ENCODE assay signal across 12 cellular contexts in the genomic region with DNA sequence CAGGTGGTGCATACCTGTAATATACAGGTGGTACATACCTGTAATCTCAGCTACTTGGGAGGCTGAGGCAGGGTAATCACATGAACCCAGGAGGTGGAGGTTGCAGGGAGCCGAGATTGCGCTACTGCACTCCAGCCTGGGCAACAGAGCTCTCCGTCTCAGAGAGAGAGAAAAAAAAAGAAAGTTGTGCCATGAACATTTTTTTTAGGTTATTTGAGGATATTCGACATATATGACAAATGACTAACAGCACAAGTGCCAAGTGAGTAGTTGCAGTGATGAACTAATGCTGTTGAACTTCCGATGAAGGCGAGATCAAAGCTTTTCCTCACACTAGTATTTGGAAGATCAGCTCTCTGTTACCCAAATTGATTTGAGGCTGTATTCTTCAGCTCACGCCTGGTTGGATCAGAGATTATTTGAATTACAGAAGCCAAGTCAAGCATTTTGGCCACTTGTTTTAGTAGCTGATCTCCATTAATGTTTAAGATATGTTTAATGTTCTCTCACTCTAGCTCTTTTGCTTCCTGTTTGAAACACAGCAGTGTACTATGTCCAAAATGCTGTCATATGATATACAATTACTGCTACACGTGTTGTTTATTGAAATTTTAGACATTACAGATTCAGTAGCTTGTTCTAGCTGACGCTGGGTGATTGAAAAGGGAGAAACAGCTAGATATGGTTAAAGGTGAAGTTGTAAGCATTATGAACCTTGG. TPM values are rescaled to one million over a fixed set of nuclear protein-coding genes. Genes with fewer than 3 reads are reported as not detected.
A peak's percentile ranks its signal among the peaks of the same experiment; 100 is the strongest.
DNase-seq lines count a peak whose midpoint lies in the region; ATAC-seq, FAIRE-seq and TF ChIP-seq lines count a peak whose summit lies in the region.
"Had no signal": no experiment of that assay in that cellular context is flagged by ENCODE, and none has a peak within 500 bp of the region (broad histone marks: within the 10 kb centered on the region; RNA-seq: fewer than 3 reads in every experiment).

No MANE protein-coding gene starts in this region.

- no peak for FAIRE-seq in astrocyte (lab: Jason Lieb, UNC)

- peaks cover 1% of the 10 kb centered on the region for H3K36me3 Mint-ChIP-seq in activated naive CD4-positive, alpha-beta T cell treated with anti-CD3 and anti-CD28 coated beads, Interleukin-2, amount 50 U/mL, for 24 hours
- H3K36me3 Mint-ChIP-seq in astrocyte (ENCODE audit: low read depth, unreplicated experiment): no peaks in the 10 kb centered on the region

- no peaks in the 10 kb centered on the region for H3K27me3 ChIP-seq in astrocyte (ENCODE audit: insufficient read depth, low read length)
- H3K27me3 ChIP-seq in layer of hippocampus (ENCODE audit: control insufficient read depth, insufficient read depth, low read length): no peaks in the 10 kb centered on the region

- no peaks in the 10 kb centered on the region for H3K9me3 ChIP-seq in astrocyte (ENCODE audit: insufficient read depth, low read depth, low read length)

- no peak overlapping the region for H2AFZ ChIP-seq in astrocyte (ENCODE audit: low read depth, low read length)

- H3K4me2 ChIP-seq in astrocyte (ENCODE audit: low read length): peak overlapping the region; percentile 10

- peaks cover 83% of the 10 kb centered on the region for H3K79me2 ChIP-seq in astrocyte (ENCODE audit: insufficient read depth, low read length)

- H3K9ac ChIP-seq in astrocyte (ENCODE audit: low read length): no peak overlapping the region

- DNase-seq in activated naive CD4-positive, alpha-beta T cell treated with anti-CD3 and anti-CD28 coated beads, Interleukin-2, amount 50 U/mL, for 16 hours: no peak
- DNase-seq in astrocyte (ENCODE audit: low read depth): peak; percentile 79
- no peak for DNase-seq in iPS-NIHi11 (ENCODE audit: low spot score)
- DNase-seq in central memory CD4-positive, alpha-beta T cell: no peak
- DNase-seq: activated gamma-delta T cell, NCI-H2081 treated with DMSO at 0.1 percent for 48 hours, posterior cingulate gyrus had no signal

- ATAC-seq in GM19324 (IDR thresholded peaks at IDR 0.05; ENCODE audit: low FRiP score, unreplicated experiment): no peak

- peak overlapping the region; percentile 45 for H3K4me3 Mint-ChIP-seq in activated naive CD4-positive, alpha-beta T cell treated with anti-CD3 and anti-CD28 coated beads, Interleukin-2, amount 50 U/mL, for 24 hours
- H3K4me3 Mint-ChIP-seq in astrocyte (ENCODE audit: unreplicated experiment): no peak overlapping the region
- H3K4me3 Mint-ChIP-seq: dendritic cell treated with granulocyte-macrophage colony-stimulating factor and Interleukin-4, amounts not matched to agents 40 ng/mL and 50 ng/mL, for 4 days had no signal

- H3K27ac ChIP-seq in astrocyte (ENCODE audit: low read depth, low read length) (peak overlapping the region; percentile 50), layer of hippocampus (ENCODE audit: low read depth, low read length) (peak overlapping the region; percentile 76), temporal lobe (ENCODE audit: low read depth, low read length) (peak overlapping the region; percentile 86)

- H3K27me3 Mint-ChIP-seq in activated naive CD4-positive, alpha-beta T cell treated with anti-CD3 and anti-CD28 coated beads, Interleukin-2, amount 50 U/mL, for 24 hours: no peaks in the 10 kb centered on the region
- H3K27me3 Mint-ChIP-seq in astrocyte (ENCODE audit: low read depth, unreplicated experiment): no peaks in the 10 kb centered on the region
- H3K27me3 Mint-ChIP-seq: dendritic cell treated with granulocyte-macrophage colony-stimulating factor and Interleukin-4, amounts not matched to agents 40 ng/mL and 50 ng/mL, for 4 days had no signal

- peaks cover 71% of the 10 kb centered on the region for H4K20me1 ChIP-seq in astrocyte (ENCODE audit: insufficient read depth, low read length)

- peaks cover 3% of the 10 kb centered on the region for H3K36me3 ChIP-seq in astrocyte (ENCODE audit: insufficient read depth, low read length)

- H3K9me3 Mint-ChIP-seq in activated naive CD4-positive, alpha-beta T cell treated with anti-CD3 and anti-CD28 coated beads, Interleukin-2, amount 50 U/mL, for 24 hours: no peaks in the 10 kb centered on the region
- no peaks in the 10 kb centered on the region for H3K9me3 Mint-ChIP-seq in astrocyte (ENCODE audit: unreplicated experiment)
- H3K9me3 Mint-ChIP-seq: dendritic cell treated with granulocyte-macrophage colony-stimulating factor and Interleukin-4, amounts not matched to agents 40 ng/mL and 50 ng/mL, for 4 days had no signal

- H3K4me1 ChIP-seq in astrocyte (ENCODE audit: insufficient read depth, low read length): peaks cover 34% of the 10 kb centered on the region

- no peak for TF ChIP-seq CTCF in astrocyte (IDR thresholded peaks at IDR 0.05; ENCODE audit: insufficient read depth, low read depth, low read length)

- H3K27ac Mint-ChIP-seq in activated naive CD4-positive, alpha-beta T cell treated with anti-CD3 and anti-CD28 coated beads, Interleukin-2, amount 50 U/mL, for 24 hours: peak overlapping the region; percentile 94
- H3K27ac Mint-ChIP-seq in astrocyte (ENCODE audit: unreplicated experiment): no peak overlapping the region
- H3K27ac Mint-ChIP-seq: dendritic cell treated with granulocyte-macrophage colony-stimulating factor and Interleukin-4, amounts not matched to agents 40 ng/mL and 50 ng/mL, for 4 days had no signal

- peaks cover 85% of the 10 kb centered on the region for H3K4me1 Mint-ChIP-seq in activated naive CD4-positive, alpha-beta T cell treated with anti-CD3 and anti-CD28 coated beads, Interleukin-2, amount 50 U/mL, for 24 hours
- H3K4me1 Mint-ChIP-seq in astrocyte (ENCODE audit: low read depth, unreplicated experiment): peaks cover 46% of the 10 kb centered on the region

- H3K4me3 ChIP-seq in astrocyte (ENCODE audit: insufficient read depth, low read depth, low read length): no peak overlapping the region

RNA-seq across cellular contexts. Expression of gene WDR20, which starts 43.4 kb away (rescaled TPM):
- total RNA-seq in astrocyte (22.4 and 23.6 TPM in 2 replicates), temporal lobe (30.5 TPM)
